Comparison of ENCODE assay signal across 9 cellular contexts in the genomic region with DNA sequence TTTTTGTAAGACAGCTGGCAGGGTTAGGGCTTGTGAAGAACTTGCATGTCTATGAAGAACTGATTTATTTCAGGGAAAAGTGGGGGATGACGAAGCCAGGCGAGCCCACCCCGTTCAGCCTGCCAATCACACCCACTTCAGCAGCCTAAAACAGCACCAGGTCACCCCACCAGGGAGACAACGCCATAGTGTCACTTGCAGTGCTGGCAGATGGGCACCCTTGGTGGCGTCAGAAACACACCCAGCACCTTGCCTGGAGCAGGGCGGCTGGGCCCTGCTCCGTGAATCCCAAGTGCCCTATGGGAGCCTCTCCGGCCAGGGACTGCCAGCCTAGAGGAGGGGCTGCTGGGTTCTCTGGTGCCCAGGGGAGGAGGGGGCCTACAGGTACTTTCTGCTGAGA. TPM values are rescaled to one million over a fixed set of nuclear protein-coding genes. Genes with fewer than 3 reads are reported as not detected.
DNase-seq lines count a peak whose midpoint lies in the region; ATAC-seq and TF ChIP-seq lines count a peak whose summit lies in the region.
"Had no signal": no experiment of that assay in that cellular context is flagged by ENCODE, and none has a peak within 500 bp of the region (broad histone marks: within the 10 kb centered on the region; RNA-seq: fewer than 3 reads in every experiment).

No MANE protein-coding gene starts in this region.

- H4K20me1 ChIP-seq in PC-9 (ENCODE audit: insufficient read depth): no peaks in the 10 kb centered on the region; the same call in 1 of the 2 replicates

- peaks cover 80% of the 10 kb centered on the region for H3F3A ChIP-seq in PC-9 (ENCODE audit: insufficient read depth, low read depth)

- H3K4me3 Mint-ChIP-seq in Calu3 (ENCODE audit: low read depth, unreplicated experiment): peak overlapping the region; percentile 44
- H3K4me3 Mint-ChIP-seq in endothelial cell (ENCODE audit: unreplicated experiment): peak overlapping the region; percentile 67
- no peak overlapping the region for H3K4me3 Mint-ChIP-seq in Caco-2 (ENCODE audit: unreplicated experiment)

- H3K27ac ChIP-seq in PC-9: peak overlapping the region; percentile 71; the same call in 1 of the 2 replicates
- no peak overlapping the region for H3K27ac ChIP-seq in rectal smooth muscle tissue (ENCODE audit: low read depth, low read length)

- H3K9me3 Mint-ChIP-seq in Calu3 (ENCODE audit: low read depth, unreplicated experiment) (no peaks in the 10 kb centered on the region), endothelial cell (ENCODE audit: unreplicated experiment) (no peaks in the 10 kb centered on the region), Caco-2 (ENCODE audit: unreplicated experiment) (no peaks in the 10 kb centered on the region)

- H3K36me3 Mint-ChIP-seq in Calu3 (ENCODE audit: insufficient read depth, unreplicated experiment) (peaks cover 68% of the 10 kb centered on the region), endothelial cell (ENCODE audit: low read depth, unreplicated experiment) (peaks cover 26% of the 10 kb centered on the region), Caco-2 (ENCODE audit: insufficient read depth, unreplicated experiment) (peaks cover 54% of the 10 kb centered on the region)

- TF ChIP-seq CTCF in Calu3 (IDR thresholded peaks at IDR 0.05; ENCODE audit: unreplicated experiment) (no peak), PC-9 (conservative IDR thresholded peaks at IDR 0.05) (no peak), endothelial cell (IDR thresholded peaks at IDR 0.05; ENCODE audit: unreplicated experiment) (no peak), Caco-2 (IDR thresholded peaks at IDR 0.05; ENCODE audit: insufficient read depth in 1 of 2, low read depth in 1 of 2, low read length in 1 of 2, severe bottlenecking in 1 of 2, unreplicated experiment in 1 of 2) (no peak)

- H3K27me3 Mint-ChIP-seq in Calu3 (ENCODE audit: unreplicated experiment) (no peaks in the 10 kb centered on the region), endothelial cell (ENCODE audit: unreplicated experiment) (peaks cover 12% of the 10 kb centered on the region), Caco-2 (ENCODE audit: insufficient read depth, unreplicated experiment) (no peaks in the 10 kb centered on the region)

- POLR2A ChIA-PET in PC-9 (lab: Charles Lee; ENCODE audit: unreplicated experiment): no interaction called here
- POLR2A ChIA-PET in Caco-2 (lab: Charles Lee): no interaction called here

- H3K36me3 ChIP-seq in PC-9 (ENCODE audit: low read depth): peaks cover 6% of the 10 kb centered on the region
- peaks cover 18% of the 10 kb centered on the region for H3K36me3 ChIP-seq in rectal smooth muscle tissue (ENCODE audit: control insufficient read depth, insufficient read depth, low read length)
- peaks cover 2% of the 10 kb centered on the region for H3K36me3 ChIP-seq in Caco-2 (ENCODE audit: control insufficient read depth, insufficient read depth, low read length)

- peak overlapping the region; percentile 47 for H3K27ac Mint-ChIP-seq in Calu3 (ENCODE audit: unreplicated experiment)
- H3K27ac Mint-ChIP-seq in endothelial cell (ENCODE audit: unreplicated experiment): peak overlapping the region; percentile 70
- H3K27ac Mint-ChIP-seq in Caco-2 (ENCODE audit: unreplicated experiment): no peak overlapping the region

- H3K4me1 Mint-ChIP-seq in Calu3 (ENCODE audit: low read depth, unreplicated experiment): peaks cover 25% of the 10 kb centered on the region
- H3K4me1 Mint-ChIP-seq in endothelial cell (ENCODE audit: unreplicated experiment): peaks cover 20% of the 10 kb centered on the region
- no peaks in the 10 kb centered on the region for H3K4me1 Mint-ChIP-seq in Caco-2 (ENCODE audit: low read depth, unreplicated experiment)

- no TSS peak for BruUV-seq in Calu3 (replicated peaks; lab: Mats Ljungman, UMichigan)
- no TSS peak for BruUV-seq in PC-9 (replicated peaks; lab: Mats Ljungman, UMichigan)
- BruUV-seq in Caco-2 (replicated peaks; lab: Mats Ljungman, UMichigan): no TSS peak

- peak overlapping the region; percentile 85 for H3K4me2 ChIP-seq in PC-9

- DNase-seq in Calu3: no peak
- DNase-seq in PC-9: no peak
- DNase-seq in endothelial cell (ENCODE audit: low spot score): no peak
- DNase-seq in NCI-H2081 (lab: John Stamatoyannopoulos, UW): no peak
- DNase-seq in Caco-2: no peak
- DNase-seq in activated gamma-delta T cell (lab: John Stamatoyannopoulos, UW): no peak
- DNase-seq: central memory CD4-positive, alpha-beta T cell had no signal

- H2AFZ ChIP-seq in PC-9: no peak overlapping the region

- H3K9me3 ChIP-seq in PC-9 (ENCODE audit: insufficient read depth, low read depth) (no peaks in the 10 kb centered on the region), Caco-2 (no peaks in the 10 kb centered on the region)

- H3K4me3 ChIP-seq in PC-9: no peak overlapping the region
- peak overlapping the region; percentile 11 for H3K4me3 ChIP-seq in rectal smooth muscle tissue (ENCODE audit: low read length)
- no peak overlapping the region for H3K4me3 ChIP-seq in Caco-2 (ENCODE audit: low read depth, low read length)

- intact Hi-C loops in Calu3 (cut with micrococcal nuclease; ENCODE audit: unreplicated experiment): loop anchor here (10.0 kb wide), 1 partner anchor 121 kb away; no protein-coding TSS in a partner anchor
- intact Hi-C loops in PC-9 (cut with micrococcal nuclease; ENCODE audit: unreplicated experiment): loop anchor here (5.0 kb wide), 2 partner anchors 109 to 124 kb away; a partner anchor contains a TSS
- intact Hi-C loops in Caco-2 (cut with micrococcal nuclease; ENCODE audit: unreplicated experiment): no loop called here

- H3K27me3 ChIP-seq in PC-9 (ENCODE audit: insufficient read depth, low read depth): no peaks in the 10 kb centered on the region
- no peaks in the 10 kb centered on the region for H3K27me3 ChIP-seq in rectal smooth muscle tissue (ENCODE audit: control insufficient read depth, insufficient read depth, low read length)
- no peaks in the 10 kb centered on the region for H3K27me3 ChIP-seq in Caco-2 (replicated peaks; ENCODE audit: control insufficient read depth, insufficient read depth, low read length)

- H3K4me1 ChIP-seq in PC-9 (replicated peaks; ENCODE audit: insufficient read depth) (peaks cover 49% of the 10 kb centered on the region), rectal smooth muscle tissue (ENCODE audit: control insufficient read depth, insufficient read depth, low read length) (peaks cover 8% of the 10 kb centered on the region), Caco-2 (peaks cover 23% of the 10 kb centered on the region)

- CTCF ChIA-PET in Calu3 (lab: Charles Lee) (no interaction called here), PC-9 (lab: Charles Lee) (no interaction called here), Caco-2 (lab: Charles Lee) (no interaction called here)

- no peaks in the 10 kb centered on the region for H3K79me2 ChIP-seq in PC-9 (ENCODE audit: low read depth)

- no peaks in the 10 kb centered on the region for H3K9me2 ChIP-seq in PC-9 (ENCODE audit: insufficient read depth)

- peak overlapping the region; percentile 52 for H3K9ac ChIP-seq in rectal smooth muscle tissue (ENCODE audit: low read length)

- ATAC-seq in SK-N-SH treated with all-trans-retinoic acid at 6 μM for 48 hours: no peak

TF ChIP-seq in SK-N-SH treated with all-trans-retinoic acid at 6 μM for 48 hours, 23 proteins besides CTCF, POLR2A, EP300 and RAD21 (continues in another document):
- TF ChIP-seq, protein P1, sequence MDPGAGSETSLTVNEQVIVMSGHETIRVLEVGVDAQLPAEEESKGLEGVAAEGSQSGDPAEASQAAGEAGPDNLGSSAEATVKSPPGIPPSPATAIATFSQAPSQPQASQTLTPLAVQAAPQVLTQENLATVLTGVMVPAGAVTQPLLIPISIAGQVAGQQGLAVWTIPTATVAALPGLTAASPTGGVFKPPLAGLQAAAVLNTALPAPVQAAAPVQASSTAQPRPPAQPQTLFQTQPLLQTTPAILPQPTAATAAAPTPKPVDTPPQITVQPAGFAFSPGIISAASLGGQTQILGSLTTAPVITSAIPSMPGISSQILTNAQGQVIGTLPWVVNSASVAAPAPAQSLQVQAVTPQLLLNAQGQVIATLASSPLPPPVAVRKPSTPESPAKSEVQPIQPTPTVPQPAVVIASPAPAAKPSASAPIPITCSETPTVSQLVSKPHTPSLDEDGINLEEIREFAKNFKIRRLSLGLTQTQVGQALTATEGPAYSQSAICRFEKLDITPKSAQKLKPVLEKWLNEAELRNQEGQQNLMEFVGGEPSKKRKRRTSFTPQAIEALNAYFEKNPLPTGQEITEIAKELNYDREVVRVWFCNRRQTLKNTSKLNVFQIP (CRISPR knock-in tag; IDR thresholded peaks at IDR 0.05; ENCODE audit: borderline replicate concordance, low read depth): no peak
- no peak for TF ChIP-seq BACH2 (CRISPR knock-in tag; IDR thresholded peaks at IDR 0.05; ENCODE audit: borderline replicate concordance)
- TF ChIP-seq PPARA (CRISPR knock-in tag; IDR thresholded peaks at IDR 0.05; ENCODE audit: borderline replicate concordance): no peak
- TF ChIP-seq OSR1 (CRISPR knock-in tag; IDR thresholded peaks at IDR 0.05): no peak
- TF ChIP-seq TCF4 (CRISPR knock-in tag; IDR thresholded peaks at IDR 0.05; ENCODE audit: borderline replicate concordance): no peak
- TF ChIP-seq ZFP30 (CRISPR knock-in tag; IDR thresholded peaks at IDR 0.05): no peak
- TF ChIP-seq SNAI2 (CRISPR knock-in tag; IDR thresholded peaks at IDR 0.05): no peak
- no peak for TF ChIP-seq ZNF70 (CRISPR knock-in tag; IDR thresholded peaks at IDR 0.05)
- TF ChIP-seq ZFP3 (CRISPR knock-in tag; IDR thresholded peaks at IDR 0.05): no peak
- no peak for TF ChIP-seq ZNF8 (CRISPR knock-in tag; IDR thresholded peaks at IDR 0.05)
- TF ChIP-seq RARB (CRISPR knock-in tag; IDR thresholded peaks at IDR 0.05): no peak
- TF ChIP-seq, protein P2, sequence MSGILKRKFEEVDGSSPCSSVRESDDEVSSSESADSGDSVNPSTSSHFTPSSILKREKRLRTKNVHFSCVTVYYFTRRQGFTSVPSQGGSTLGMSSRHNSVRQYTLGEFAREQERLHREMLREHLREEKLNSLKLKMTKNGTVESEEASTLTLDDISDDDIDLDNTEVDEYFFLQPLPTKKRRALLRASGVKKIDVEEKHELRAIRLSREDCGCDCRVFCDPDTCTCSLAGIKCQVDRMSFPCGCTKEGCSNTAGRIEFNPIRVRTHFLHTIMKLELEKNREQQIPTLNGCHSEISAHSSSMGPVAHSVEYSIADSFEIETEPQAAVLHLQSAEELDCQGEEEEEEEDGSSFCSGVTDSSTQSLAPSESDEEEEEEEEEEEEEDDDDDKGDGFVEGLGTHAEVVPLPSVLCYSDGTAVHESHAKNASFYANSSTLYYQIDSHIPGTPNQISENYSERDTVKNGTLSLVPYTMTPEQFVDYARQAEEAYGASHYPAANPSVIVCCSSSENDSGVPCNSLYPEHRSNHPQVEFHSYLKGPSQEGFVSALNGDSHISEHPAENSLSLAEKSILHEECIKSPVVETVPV (CRISPR knock-in tag; IDR thresholded peaks at IDR 0.05): no peak
- no peak for TF ChIP-seq CSDC2 (CRISPR knock-in tag; IDR thresholded peaks at IDR 0.05)

RNA-seq across cellular contexts. Expression of a gene that starts 5.0 kb away (rescaled TPM):
- total RNA-seq in Calu3 (2022) (92.2 and 103 TPM in 2 replicates), PC-9 (2021) (98.9 and 105 TPM in 2 replicates), endothelial cell (ENCODE audit: unreplicated experiment) (85.4 TPM), Caco-2 (2022) (76.7 and 85.8 TPM in 2 replicates)

RNA-seq across cellular contexts. Expression of a gene that starts 59.2 kb away (rescaled TPM):
- total RNA-seq in Calu3 (2022): 36.2 and 41.7 TPM in 2 replicates
- total RNA-seq in PC-9 (2021): 36.2 and 42.2 TPM in 2 replicates
- 109 TPM for total RNA-seq in endothelial cell (ENCODE audit: unreplicated experiment)
- total RNA-seq in Caco-2 (2022): 49.6 and 53.7 TPM in 2 replicates
